25 cellular contexts compared by ENCODE assay signal in the genomic region with DNA sequence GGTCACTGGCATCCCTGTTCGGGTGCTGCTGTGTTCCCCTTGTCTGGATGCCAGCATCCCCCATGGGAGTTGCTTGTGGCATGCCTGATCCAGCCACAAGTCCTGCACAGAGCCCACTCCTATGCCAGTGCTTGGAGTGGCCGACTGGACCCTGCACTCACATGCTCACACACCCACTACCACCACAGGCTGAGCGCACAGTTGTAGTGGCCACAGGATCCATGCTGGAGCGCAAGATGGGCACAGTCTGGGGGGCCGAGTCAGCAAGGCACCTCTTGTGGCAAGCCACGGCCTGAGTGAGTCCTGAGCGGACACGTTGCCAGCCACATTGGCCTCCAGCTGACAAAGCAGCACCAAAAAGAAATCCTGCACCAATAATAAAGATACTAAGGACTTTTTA.
A peak's percentile ranks its signal among the peaks of the same experiment; 100 is the strongest.
DNase-seq lines count a peak whose midpoint lies in the region; ATAC-seq and TF ChIP-seq lines count a peak whose summit lies in the region.
"Had no signal": no experiment of that assay in that cellular context is flagged by ENCODE, and none has a peak within 500 bp of the region (broad histone marks: within the 10 kb centered on the region; RNA-seq: fewer than 3 reads in every experiment).

No MANE protein-coding gene starts in this region.

- H2AFZ ChIP-seq in neuronal stem cell (ENCODE audit: low read length) = no peak overlapping the region
- H2AFZ ChIP-seq: GM23338 had no signal

- H2BK15ac ChIP-seq in neuronal stem cell (ENCODE audit: low read length) = no peak overlapping the region

- no peak overlapping the region for H3K4me2 ChIP-seq in neuronal stem cell (ENCODE audit: insufficient read depth, low read length, poor library complexity, severe bottlenecking)
- H3K4me2 ChIP-seq: A549; BLaER1 treated with 17β-estradiol and CSF1 and Interleukin-3, amounts not matched to agents 10 nM and 100 nM; GM23338 had no signal

- H3K23ac ChIP-seq in neuronal stem cell (ENCODE audit: low read depth, low read length, poor library complexity) = peak overlapping the region; percentile 90

- no peak overlapping the region for H4K91ac ChIP-seq in neuronal stem cell (ENCODE audit: low read depth, low read length, poor library complexity)

- no peak overlapping the region for H2BK12ac ChIP-seq in neuronal stem cell (ENCODE audit: low read length)

- WGBS in heart right ventricle, 2 donors = 69 to 80% methylated on average over 8 of the region's 8 CpGs
- no CpG with 5 or more reads among the region's 8 CpGs for WGBS in neuronal stem cell (ENCODE audit: extremely low coverage in 2 of 2, insufficient read length in 2 of 2, insufficient replicate concordance in 1 of 2), 2 donors
- WGBS in aorta, 2 donors = 80% methylated on average over 8 of the region's 8 CpGs
- 80 to 82% methylated on average over 8 of the region's 8 CpGs for WGBS in sigmoid colon, 2 donors

- no peak for TF ChIP-seq CTCF in heart right ventricle (IDR thresholded peaks at IDR 0.05)
- TF ChIP-seq CTCF in glutamatergic neuron (IDR thresholded peaks at IDR 0.05; ENCODE audit: partially characterized antibody, unreplicated experiment) = no peak
- no peak for TF ChIP-seq CTCF in sigmoid colon (IDR thresholded peaks at IDR 0.05)

- ATAC-seq in heart right ventricle (no peak), aorta (ENCODE audit: low FRiP score) (peak; percentile 52)
- peak; percentile 39 for ATAC-seq in stimulated activated memory B cell treated with anti-CD40 and anti-IgM and Interleukin-4, amounts not matched to agents 10 μg/mL and 1 μg/mL and 100 μg/mL, for 72 hours
- ATAC-seq: A549, GM12878, GM23338 had no signal

- H3K4me3 ChIP-seq in heart right ventricle = no peak overlapping the region
- H3K4me3 ChIP-seq in neuronal stem cell (ENCODE audit: low read length in 2 of 2) = peak overlapping the region in 1 of 2 donors; percentile 47
- H3K4me3 ChIP-seq in aorta (ENCODE audit: low read length in 2 of 2) = no peak overlapping the region
- no peak overlapping the region for H3K4me3 ChIP-seq in sigmoid colon
- H3K4me3 ChIP-seq: A549; BLaER1 treated with 17β-estradiol and CSF1 and Interleukin-3, amounts not matched to agents 10 nM and 100 nM; GM12878; GM23338; HAP-1 had no signal

- H3K4ac ChIP-seq in neuronal stem cell (ENCODE audit: low read length) = no peak overlapping the region

- H3K27ac Mint-ChIP-seq in stimulated activated memory B cell treated with anti-CD40 and anti-IgM and Interleukin-4, amounts not matched to agents 10 μg/mL and 1 μg/mL and 100 μg/mL, for 72 hours = no peak overlapping the region
- H3K27ac Mint-ChIP-seq in glutamatergic neuron (ENCODE audit: unreplicated experiment) = no peak overlapping the region
- H3K27ac Mint-ChIP-seq: CD4-positive, alpha-beta T cell; CD8-positive, alpha-beta memory T cell; GM23338; HFFc6 had no signal

- no peak overlapping the region for H2AK5ac ChIP-seq in neuronal stem cell (ENCODE audit: low read depth, low read length)

- DNase-seq in cardiac septum (ENCODE audit: low spot score) = peak; percentile 73
- no peak for DNase-seq in heart right ventricle
- DNase-seq in neuronal stem cell (ENCODE audit: low spot score) = no peak
- DNase-seq in aorta = no peak
- DNase-seq in glutamatergic neuron = no peak
- no peak for DNase-seq in sigmoid colon
- no peak for DNase-seq in NCI-H748 (lab: John Stamatoyannopoulos, UW; ENCODE audit: unreplicated experiment)
- DNase-seq: 8988T; ACHN; AML-193; BE2C; CD4-positive, alpha-beta T cell; CD8-positive, alpha-beta memory T cell; DMS 273 treated with DMSO at 0.1 percent for 48 hours; DMS79; EL; GDM1; HFFc6 had no signal

- no peak overlapping the region for H3K4me3 Mint-ChIP-seq in stimulated activated memory B cell treated with anti-CD40 and anti-IgM and Interleukin-4, amounts not matched to agents 10 μg/mL and 1 μg/mL and 100 μg/mL, for 72 hours
- no peak overlapping the region for H3K4me3 Mint-ChIP-seq in glutamatergic neuron (ENCODE audit: unreplicated experiment)
- H3K4me3 Mint-ChIP-seq: CD14-positive monocyte; CD4-positive, alpha-beta T cell; GM23338; HFFc6 had no signal

- H3K14ac ChIP-seq in neuronal stem cell (ENCODE audit: low read length) = peak overlapping the region; percentile 99

- H3K9ac ChIP-seq in neuronal stem cell (ENCODE audit: low read depth, low read length, poor library complexity) = no peak overlapping the region
- H3K9ac ChIP-seq: BLaER1 treated with 17β-estradiol and CSF1 and Interleukin-3, amounts not matched to agents 10 nM and 100 nM had no signal

- TF ChIP-seq EP300 in sigmoid colon (IDR thresholded peaks at IDR 0.05) = no peak

- peaks cover 6% of the 10 kb centered on the region for H3K9me3 Mint-ChIP-seq in stimulated activated memory B cell treated with anti-CD40 and anti-IgM and Interleukin-4, amounts not matched to agents 10 μg/mL and 1 μg/mL and 100 μg/mL, for 72 hours
- no peaks in the 10 kb centered on the region for H3K9me3 Mint-ChIP-seq in glutamatergic neuron (ENCODE audit: unreplicated experiment)

- peaks cover 0 to 60% (median 0%) of the 10 kb centered on the region in 11 donors for H3K9me3 ChIP-seq in heart right ventricle
- no peaks in the 10 kb centered on the region for H3K9me3 ChIP-seq in neuronal stem cell (replicated peaks in 1 of 2; ENCODE audit: control insufficient read depth in 2 of 2, insufficient read depth in 1 of 2, low read depth in 1 of 2, low read length in 2 of 2)
- H3K9me3 ChIP-seq in aorta (ENCODE audit: control insufficient read depth, low read length) = peaks cover 1% of the 10 kb centered on the region
- no peaks in the 10 kb centered on the region for H3K9me3 ChIP-seq in sigmoid colon
- H3K9me3 ChIP-seq: A549, BE2C had no signal

- H3K18ac ChIP-seq in neuronal stem cell (ENCODE audit: low read length) = peak overlapping the region; percentile 91

- TF ChIP-seq POLR2A in sigmoid colon (IDR thresholded peaks at IDR 0.05) = no peak

- no peaks in the 10 kb centered on the region for H3K4me1 Mint-ChIP-seq in stimulated activated memory B cell treated with anti-CD40 and anti-IgM and Interleukin-4, amounts not matched to agents 10 μg/mL and 1 μg/mL and 100 μg/mL, for 72 hours
- H3K4me1 Mint-ChIP-seq in glutamatergic neuron (ENCODE audit: low read depth, unreplicated experiment) = no peaks in the 10 kb centered on the region
- H3K4me1 Mint-ChIP-seq: CD14-positive monocyte; CD8-positive, alpha-beta memory T cell; GM23338 had no signal

- no peak overlapping the region for H2BK120ac ChIP-seq in neuronal stem cell (ENCODE audit: low read depth, low read length)

- no peaks in the 10 kb centered on the region for H3K27me3 Mint-ChIP-seq in stimulated activated memory B cell treated with anti-CD40 and anti-IgM and Interleukin-4, amounts not matched to agents 10 μg/mL and 1 μg/mL and 100 μg/mL, for 72 hours
- H3K27me3 Mint-ChIP-seq in glutamatergic neuron (ENCODE audit: unreplicated experiment) = no peaks in the 10 kb centered on the region
- H3K27me3 Mint-ChIP-seq: CD4-positive, alpha-beta T cell; CD8-positive, alpha-beta memory T cell had no signal

- no peak overlapping the region for H4K8ac ChIP-seq in neuronal stem cell (ENCODE audit: low read depth, low read length)

- no peaks in the 10 kb centered on the region for H3K36me3 Mint-ChIP-seq in stimulated activated memory B cell treated with anti-CD40 and anti-IgM and Interleukin-4, amounts not matched to agents 10 μg/mL and 1 μg/mL and 100 μg/mL, for 72 hours
- no peaks in the 10 kb centered on the region for H3K36me3 Mint-ChIP-seq in glutamatergic neuron (ENCODE audit: unreplicated experiment)
- H3K36me3 Mint-ChIP-seq: CD14-positive monocyte; CD8-positive, alpha-beta memory T cell had no signal

- no peaks in the 10 kb centered on the region for H3K36me3 ChIP-seq in heart right ventricle
- no peaks in the 10 kb centered on the region for H3K36me3 ChIP-seq in neuronal stem cell (replicated peaks in 1 of 2; ENCODE audit: control insufficient read depth in 2 of 2, insufficient read depth in 2 of 2, low read length in 2 of 2)
- H3K36me3 ChIP-seq in aorta (ENCODE audit: control insufficient read depth in 1 of 2, insufficient read depth in 2 of 2, low read length in 1 of 2) = no peaks in the 10 kb centered on the region
- no peaks in the 10 kb centered on the region for H3K36me3 ChIP-seq in sigmoid colon
- H3K36me3 ChIP-seq: BE2C; BLaER1 treated with 17β-estradiol and CSF1 and Interleukin-3, amounts not matched to agents 10 nM and 100 nM; HAP-1 had no signal

- intact Hi-C loops in cardiac septum (cut with DNase I) = no loop called here
- intact Hi-C loops in heart right ventricle (cut with DNase I) = no loop called here
- intact Hi-C loops in aorta (cut with DNase I) = no loop called here
- intact Hi-C loops in sigmoid colon (cut with DNase I) = no loop called here

- no peaks in the 10 kb centered on the region for H3K79me1 ChIP-seq in neuronal stem cell (ENCODE audit: low read depth, low read length)

- H3K27me3 ChIP-seq in heart right ventricle (no peaks in the 10 kb centered on the region), neuronal stem cell (ENCODE audit: control insufficient read depth in 3 of 3, insufficient read depth in 3 of 3, low read depth in 1 of 3, low read length in 3 of 3) (no peaks in the 10 kb centered on the region), aorta (ENCODE audit: control insufficient read depth in 1 of 2, insufficient read depth in 2 of 2, low read length in 1 of 2) (no peaks in the 10 kb centered on the region), sigmoid colon (no peaks in the 10 kb centered on the region)
- H3K27me3 ChIP-seq: BE2C; BLaER1 treated with 17β-estradiol and CSF1 and Interleukin-3, amounts not matched to agents 10 nM and 100 nM had no signal

- H3K4me1 ChIP-seq in heart right ventricle = no peaks in the 10 kb centered on the region
- no peaks in the 10 kb centered on the region for H3K4me1 ChIP-seq in neuronal stem cell (ENCODE audit: control insufficient read depth in 2 of 2, insufficient read depth in 1 of 2, low read depth in 1 of 2, low read length in 2 of 2)
- no peaks in the 10 kb centered on the region for H3K4me1 ChIP-seq in aorta (ENCODE audit: control insufficient read depth in 1 of 2, insufficient read depth in 2 of 2, low read length in 2 of 2)
- H3K4me1 ChIP-seq in sigmoid colon = peaks cover 0 to 10% (median 5%) of the 10 kb centered on the region in 4 donors
- H3K4me1 ChIP-seq: A549, BE2C, HAP-1 had no signal

- no peak overlapping the region for H2BK5ac ChIP-seq in neuronal stem cell (ENCODE audit: low read length)

- H3K27ac ChIP-seq in heart right ventricle (no peak overlapping the region), neuronal stem cell (replicated peaks; ENCODE audit: low read length) (no peak overlapping the region), aorta (ENCODE audit: low read depth in 1 of 2, low read length in 2 of 2) (no peak overlapping the region), sigmoid colon (no peak overlapping the region)
- H3K27ac ChIP-seq: A549; BLaER1 treated with 17β-estradiol and CSF1 and Interleukin-3, amounts not matched to agents 10 nM and 100 nM had no signal

Comparison
In these comparisons a context has a peak if more than half of its experiments do, and no peak if none do; other contexts are left out.
1. ATAC-seq: peak in stimulated activated memory B cell treated with anti-CD40 and anti-IgM and Interleukin-4, amounts not matched to agents 10 μg/mL and 1 μg/mL and 100 μg/mL, for 72 hours (single experiment) and aorta (single experiment); none in heart right ventricle (0 of 8).